Comparison of ENCODE assay signal across 15 cellular contexts in genomic region chr1:47684964-47685762, GRCh38.
DNase-seq lines count a peak whose midpoint lies in the region; ATAC-seq and TF ChIP-seq lines count a peak whose summit lies in the region.
"Had no signal": no experiment of that assay in that cellular context is flagged by ENCODE, and none has a peak within 500 bp of the region (broad histone marks: within the 10 kb centered on the region; RNA-seq: fewer than 3 reads in every experiment).

No MANE protein-coding gene starts in this region.

- H3K27ac Mint-ChIP-seq in mesothelial cell of epicardium: peak overlapping the region; percentile 97
- H3K27ac Mint-ChIP-seq in glutamatergic neuron (ENCODE audit: unreplicated experiment): no peak overlapping the region
- H3K27ac Mint-ChIP-seq: CD4-positive, alpha-beta T cell had no signal

- peaks cover 35% of the 10 kb centered on the region for H3K27me3 Mint-ChIP-seq in mesothelial cell of epicardium (ENCODE audit: low read depth)
- H3K27me3 Mint-ChIP-seq in glutamatergic neuron (ENCODE audit: unreplicated experiment): peaks cover 6% of the 10 kb centered on the region

- H3K9me3 ChIP-seq in tibial artery: no peaks in the 10 kb centered on the region
- H3K9me3 ChIP-seq: ovary, stomach had no signal

- H3K4me3 ChIP-seq in tibial artery: peak overlapping the region in 1 of 2 donors; percentile 19
- H3K4me3 ChIP-seq: ovary, stomach had no signal

- ATAC-seq in activated CD4-positive, CD25-positive, alpha-beta regulatory T cell treated with anti-CD3 and anti-CD28 coated beads, Interleukin-2, amount 50 U/mL, for 24 hours: no peak

- peak overlapping the region; percentile 39 for H3K4me3 Mint-ChIP-seq in mesothelial cell of epicardium
- no peak overlapping the region for H3K4me3 Mint-ChIP-seq in glutamatergic neuron (ENCODE audit: unreplicated experiment)
- H3K4me3 Mint-ChIP-seq: CD4-positive, alpha-beta T cell had no signal

- H3K9me3 Mint-ChIP-seq in mesothelial cell of epicardium (no peaks in the 10 kb centered on the region), glutamatergic neuron (ENCODE audit: unreplicated experiment) (peaks cover 8% of the 10 kb centered on the region)
- H3K9me3 Mint-ChIP-seq: CD4-positive, alpha-beta T cell had no signal

- H3K4me1 Mint-ChIP-seq in mesothelial cell of epicardium (peaks cover 60% of the 10 kb centered on the region), glutamatergic neuron (ENCODE audit: low read depth, unreplicated experiment) (peaks cover 27% of the 10 kb centered on the region)

- peaks cover 0 to 40% (median 21%) of the 10 kb centered on the region in 4 donors for H3K4me1 ChIP-seq in tibial artery
- H3K4me1 ChIP-seq: stomach had no signal

- H3K27me3 ChIP-seq in tibial artery: no peaks in the 10 kb centered on the region
- H3K27me3 ChIP-seq: ovary had no signal

- TF ChIP-seq CTCF in mesothelial cell of epicardium (IDR thresholded peaks at IDR 0.05; ENCODE audit: unreplicated experiment) (no peak), tibial artery (IDR thresholded peaks at IDR 0.05) (no peak), glutamatergic neuron (IDR thresholded peaks at IDR 0.05; ENCODE audit: partially characterized antibody, unreplicated experiment) (no peak)

- no peaks in the 10 kb centered on the region for H3K36me3 ChIP-seq in tibial artery
- H3K36me3 ChIP-seq: ovary, stomach had no signal

- peak overlapping the region; percentile 84 to 85 for H3K27ac ChIP-seq in tibial artery
- H3K27ac ChIP-seq: ovary, stomach had no signal

- DNase-seq in LoVo (ENCODE audit: low spot score): peak; percentile 65
- DNase-seq in astrocyte of the hippocampus (ENCODE audit: low read depth, low spot score): peak; percentile 84
- DNase-seq in mesothelial cell of epicardium (ENCODE audit: low spot score in 2 of 2, unreplicated experiment in 2 of 2): peak in 1 of 2 experiments; percentile 49
- DNase-seq in tibial artery: peak; percentile 47 to 80
- no peak for DNase-seq in glutamatergic neuron
- DNase-seq in effector CD8-positive, alpha-beta T cell (lab: John Stamatoyannopoulos, UW): no peak
- DNase-seq in globus pallidus (ENCODE audit: low spot score): no peak
- DNase-seq: CD4-positive, alpha-beta T cell; Kasumi-1; midbrain; NCI-H510A treated with DMSO at 0.1 percent for 48 hours; ovary; stimulated activated CD4-positive, alpha-beta T cell treated with anti-CD3 and anti-CD28 coated beads, Interleukin-12 subunit alpha, Interleukin-12 subunit beta, amount 100 ng/mL, for 4 hours; stomach had no signal

- intact Hi-C loops in tibial artery (cut with DNase I; ENCODE audit: low total_unique reads): loop anchor here (10.0 kb wide), 1 partner anchor 110 kb away; no protein-coding TSS in a partner anchor

- no peaks in the 10 kb centered on the region for H3K36me3 Mint-ChIP-seq in mesothelial cell of epicardium
- no peaks in the 10 kb centered on the region for H3K36me3 Mint-ChIP-seq in glutamatergic neuron (ENCODE audit: unreplicated experiment)

Comparison
In these comparisons a context has a peak if more than half of its experiments do, and no peak if none do; other contexts are left out.
1. DNase-seq: peak in LoVo (single experiment), astrocyte of the hippocampus (single experiment) and tibial artery (2 of 2); none in glutamatergic neuron (single experiment), effector CD8-positive, alpha-beta T cell (single experiment) and globus pallidus (single experiment).